Comparison of ENCODE assay signal across 1 cellular context in the genomic region with DNA sequence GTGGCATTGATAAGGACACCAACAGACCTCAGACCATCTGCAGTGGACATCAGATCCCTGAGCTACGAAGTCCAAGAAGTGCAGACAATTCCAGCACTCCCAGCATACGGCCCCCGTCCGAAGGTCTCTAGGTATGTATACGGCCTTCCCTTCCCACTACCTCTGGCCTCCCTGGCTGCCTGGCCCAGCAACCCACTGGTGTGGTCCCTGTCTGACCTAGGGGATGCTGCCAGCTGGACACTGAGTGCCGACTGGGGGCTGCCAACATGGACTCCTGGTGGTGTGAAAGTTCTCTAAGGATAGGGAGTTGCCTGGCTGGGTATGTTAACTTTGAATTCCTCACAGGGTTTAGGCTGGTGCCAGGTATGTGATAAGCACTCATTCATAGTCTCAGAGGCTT.
TF ChIP-seq lines count a peak whose summit lies in the region.

No MANE protein-coding gene starts in this region.

TF ChIP-seq in HepG2, 621 proteins besides CTCF, POLR2A, EP300 and RAD21 (continued from another document):
- TF ChIP-seq ZMAT5 (CRISPR knock-in tag; IDR thresholded peaks at IDR 0.05; ENCODE audit: borderline replicate concordance, low read depth) (no peak), ZIK1 (CRISPR knock-in tag; IDR thresholded peaks at IDR 0.05; ENCODE audit: borderline replicate concordance, low read depth) (no peak), KDM5B (CRISPR knock-in tag; IDR thresholded peaks at IDR 0.05; ENCODE audit: borderline replicate concordance) (0 out of 2 replicates have a peak, but pooled peaks have one; percentile 5), ZNF7 (CRISPR knock-in tag; IDR thresholded peaks at IDR 0.05) (no peak), CREB1 (IDR thresholded peaks at IDR 0.05) (no peak), CREB1 (CRISPR knock-in tag; IDR thresholded peaks at IDR 0.05) (no peak), SUZ12 (IDR thresholded peaks at IDR 0.05; ENCODE audit: low read depth, low read length) (no peak), HNF4A (CRISPR knock-in tag; IDR thresholded peaks at IDR 0.05) (peak; percentile 41; the same call in 1 of the 2 replicates), ZNF878 (CRISPR knock-in tag; IDR thresholded peaks at IDR 0.05) (no peak), HNF4G (IDR thresholded peaks at IDR 0.05; ENCODE audit: borderline replicate concordance, low read depth, low read length) (peak; percentile 34; the same call in 1 of the 2 replicates), HNF4G (CRISPR knock-in tag; IDR thresholded peaks at IDR 0.05; ENCODE audit: borderline replicate concordance, low read depth) (no peak), ZNF484 (CRISPR knock-in tag; IDR thresholded peaks at IDR 0.05; ENCODE audit: borderline replicate concordance, low read depth) (no peak), ZNF292 (CRISPR knock-in tag; IDR thresholded peaks at IDR 0.05; ENCODE audit: borderline replicate concordance, low read depth) (no peak), CREBL2 (CRISPR knock-in tag; IDR thresholded peaks at IDR 0.05; ENCODE audit: borderline replicate concordance) (no peak), ZNF703 (CRISPR knock-in tag; IDR thresholded peaks at IDR 0.05; ENCODE audit: borderline replicate concordance) (no peak), TEAD3 (CRISPR knock-in tag; optimal IDR thresholded peaks at IDR 0.05; ENCODE audit: borderline replicate concordance) (peak; percentile 37), TEAD2 (CRISPR knock-in tag; IDR thresholded peaks at IDR 0.05) (no peak), POLR2AphosphoS2 (IDR thresholded peaks at IDR 0.05; ENCODE audit: low read depth, low read length) (no peak)
